ENCODE assay signal across 7 cellular contexts in the genomic region with DNA sequence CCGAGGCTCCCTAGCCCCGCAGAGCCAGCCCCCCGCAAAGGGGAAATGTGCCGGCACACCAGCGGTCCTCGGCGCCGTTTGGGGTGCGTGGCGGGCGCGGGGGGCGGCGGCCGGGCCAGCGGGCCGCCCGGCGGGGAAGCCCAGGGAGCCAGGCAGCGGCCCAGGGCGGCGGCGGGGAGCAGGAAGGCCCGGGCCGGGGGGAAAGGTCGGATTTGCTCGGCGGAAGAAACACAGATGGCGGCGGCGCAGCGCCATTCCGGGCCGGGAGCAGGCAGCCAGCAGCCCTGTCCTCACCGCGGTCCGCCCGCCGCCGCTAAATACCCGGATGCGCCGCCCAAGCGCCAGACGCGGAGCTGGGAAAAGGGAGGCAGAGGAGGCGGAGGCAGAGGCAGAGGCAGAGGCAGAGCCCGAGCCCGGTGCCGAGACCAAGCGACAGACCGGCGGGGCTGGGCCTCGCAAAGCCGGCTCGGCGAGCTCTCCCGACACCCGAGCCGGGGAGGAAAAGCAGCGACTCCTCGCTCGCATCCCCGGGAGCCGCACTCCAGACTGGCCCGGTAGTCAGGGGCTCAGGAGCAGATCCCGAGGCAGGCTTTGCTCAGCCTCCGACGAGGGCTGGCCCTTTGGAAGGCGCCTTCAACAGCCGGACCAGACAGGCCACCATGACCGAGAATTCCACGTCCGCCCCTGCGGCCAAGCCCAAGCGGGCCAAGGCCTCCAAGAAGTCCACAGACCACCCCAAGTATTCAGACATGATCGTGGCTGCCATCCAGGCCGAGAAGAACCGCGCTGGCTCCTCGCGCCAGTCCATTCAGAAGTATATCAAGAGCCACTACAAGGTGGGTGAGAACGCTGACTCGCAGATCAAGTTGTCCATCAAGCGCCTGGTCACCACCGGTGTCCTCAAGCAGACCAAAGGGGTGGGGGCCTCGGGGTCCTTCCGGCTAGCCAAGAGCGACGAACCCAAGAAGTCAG. TPM values are rescaled to one million over a fixed set of nuclear protein-coding genes. Genes with fewer than 3 reads are reported as not detected.
A peak's percentile ranks its signal among the peaks of the same experiment; 100 is the strongest.
DNase-seq lines count a peak whose midpoint lies in the region; ATAC-seq and TF ChIP-seq lines count a peak whose summit lies in the region.

No MANE protein-coding gene starts in this region.

- peak; percentile 75 to 85 for ATAC-seq in lower lobe of right lung
- no peak for ATAC-seq in HG02588 (IDR thresholded peaks at IDR 0.05; ENCODE audit: unreplicated experiment)

- intact Hi-C loops in lower lobe of right lung (cut with DNase I), result no loop called here

- in situ Hi-C loops in GM18951 (cut with MboI; ENCODE audit: low sequenced_read_pairs, unreplicated experiment), result no loop called here

- peak overlapping the region; percentile 91 for H3K27ac ChIP-seq in lower lobe of right lung

- H3K4me1 ChIP-seq in lower lobe of right lung, result peaks cover 55% of the 10 kb centered on the region

- peak; percentile 62 for DNase-seq in NCI-H526 treated with DMSO at 0.1 percent for 48 hours (lab: John Stamatoyannopoulos, UW)
- DNase-seq in activated CD8-positive, alpha-beta memory T cell treated with anti-CD3 and anti-CD28 coated beads for 24 hours, result peak; percentile 87
- peak; percentile 37 for DNase-seq in effector CD8-positive, alpha-beta T cell (lab: John Stamatoyannopoulos, UW)
- peak; percentile 92 for DNase-seq in lower lobe of right lung
- DNase-seq in stimulated activated CD4-positive, alpha-beta T cell treated with anti-CD3 and anti-CD28 coated beads, Interleukin-4, amount 100 ng/mL, for 1 hour, result peak; percentile 78

- TF ChIP-seq CTCF in lower lobe of right lung (IDR thresholded peaks at IDR 0.05), result no peak

- no peaks in the 10 kb centered on the region for H3K9me3 ChIP-seq in lower lobe of right lung

- no peaks in the 10 kb centered on the region for H3K27me3 ChIP-seq in lower lobe of right lung (ENCODE audit: low read depth)

- peak; percentile 36 for TF ChIP-seq POLR2A in GM18951 (IDR thresholded peaks at IDR 0.05; ENCODE audit: extremely low read depth, insufficient read depth, insufficient read length)

- peak overlapping the region; percentile 72 for H3K4me3 ChIP-seq in lower lobe of right lung

- no peaks in the 10 kb centered on the region for H3K36me3 ChIP-seq in lower lobe of right lung

RNA-seq across cellular contexts. Expression of gene GCAT, which starts 2.6 kb away (rescaled TPM):
- 7.1 TPM for total RNA-seq in lower lobe of right lung

RNA-seq across cellular contexts. Expression of gene GALR3, which starts 18.0 kb away (rescaled TPM):
- not detected for total RNA-seq in lower lobe of right lung

RNA-seq across cellular contexts. Expression of gene ANKRD54, which starts 39.0 kb away (rescaled TPM):
- total RNA-seq in lower lobe of right lung, result 18.3 TPM

RNA-seq across cellular contexts. Expression of gene EIF3L, which starts 44.0 kb away (rescaled TPM):
- total RNA-seq in lower lobe of right lung, result 385 TPM

Comparison
In these comparisons a context has a peak if more than half of its experiments do, and no peak if none do; other contexts are left out.
1. DNase-seq: peak in every context shown above with its lines; median percentile 92 in lower lobe of right lung; 87 in activated CD8-positive, alpha-beta memory T cell treated with anti-CD3 and anti-CD28 coated beads for 24 hours; 78 in stimulated activated CD4-positive, alpha-beta T cell treated with anti-CD3 and anti-CD28 coated beads, Interleukin-4, amount 100 ng/mL, for 1 hour; 62 in NCI-H526 treated with DMSO at 0.1 percent for 48 hours; 37 in effector CD8-positive, alpha-beta T cell.